13 cellular contexts compared by ENCODE assay signal in the genomic region with DNA sequence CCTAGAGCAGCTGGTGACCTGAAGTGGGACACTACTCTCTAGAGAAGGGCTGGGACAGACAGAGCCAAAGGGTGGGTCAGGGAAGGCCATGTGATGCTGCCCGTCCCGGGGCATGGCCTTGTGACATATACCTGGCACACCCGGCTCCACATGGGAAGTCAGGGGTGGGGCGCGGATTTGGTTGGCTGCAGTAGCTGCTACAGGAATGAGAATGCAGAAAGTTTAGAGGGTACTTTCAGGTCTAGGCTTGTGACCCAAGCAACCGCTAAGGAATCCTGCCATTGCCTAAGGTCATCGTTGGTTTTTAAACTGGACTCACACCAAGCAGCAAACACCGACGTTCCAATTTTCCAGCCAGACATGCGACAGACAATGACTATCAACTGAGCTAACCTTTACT. TPM values are rescaled to one million over a fixed set of nuclear protein-coding genes. Genes with fewer than 3 reads are reported as not detected.
DNase-seq lines count a peak whose midpoint lies in the region; ATAC-seq and TF ChIP-seq lines count a peak whose summit lies in the region.
"Had no signal": no experiment of that assay in that cellular context is flagged by ENCODE, and none has a peak within 500 bp of the region (broad histone marks: within the 10 kb centered on the region; RNA-seq: fewer than 3 reads in every experiment).

No MANE protein-coding gene starts in this region.

- intact Hi-C loops in CD4-positive, alpha-beta T cell (cut with DNase I, micrococcal nuclease), result loop anchor here in 1 of 2 experiments (2.0 kb wide), 2 partner anchors 16 to 24 kb away; no protein-coding TSS in a partner anchor
- intact Hi-C loops in esophagus muscularis mucosa (cut with DNase I), result no loop called here

- no peak overlapping the region for H2AFZ ChIP-seq in OCI-LY1 (ENCODE audit: low read length)

- no peak for TF ChIP-seq CTCF in CD4-positive, alpha-beta T cell (IDR thresholded peaks at IDR 0.05)
- no peak for TF ChIP-seq CTCF in OCI-LY1 (IDR thresholded peaks at IDR 0.05; ENCODE audit: low read length)
- TF ChIP-seq CTCF in esophagus muscularis mucosa (IDR thresholded peaks at IDR 0.05), result no peak

- no peaks in the 10 kb centered on the region for H3K36me3 Mint-ChIP-seq in CD4-positive, alpha-beta T cell (ENCODE audit: low read depth)

- H3K27me3 Mint-ChIP-seq in CD4-positive, alpha-beta T cell, result no peaks in the 10 kb centered on the region

- no peak overlapping the region for H3K4me3 Mint-ChIP-seq in CD4-positive, alpha-beta T cell
- H3K4me3 Mint-ChIP-seq: activated B cell treated with CpG ODN at 0.5 μM for 24 hours had no signal

- H3K4me3 ChIP-seq in OCI-LY1 (ENCODE audit: low read depth, low read length, poor library complexity, severe bottlenecking) (no peak overlapping the region), esophagus muscularis mucosa (no peak overlapping the region), skeletal muscle tissue (ENCODE audit: low read length in 3 of 3) (no peak overlapping the region)
- H3K4me3 ChIP-seq: adrenal gland, upper lobe of right lung had no signal

- CTCF ChIA-PET in CD4-positive, alpha-beta T cell (lab: Charles Lee), result no interaction called here

- H3K9me3 Mint-ChIP-seq in CD4-positive, alpha-beta T cell, result no peaks in the 10 kb centered on the region
- H3K9me3 Mint-ChIP-seq: activated B cell treated with CpG ODN at 0.5 μM for 24 hours had no signal

- peaks cover 54% of the 10 kb centered on the region for H3K4me1 Mint-ChIP-seq in CD4-positive, alpha-beta T cell (ENCODE audit: low read depth)

- H3K9ac ChIP-seq in OCI-LY1 (ENCODE audit: low read length) (no peak overlapping the region), skeletal muscle tissue (ENCODE audit: low read depth in 1 of 3, low read length in 3 of 3) (no peak overlapping the region)

- H3K9me3 ChIP-seq in CD4-positive, alpha-beta T cell (ENCODE audit: control insufficient read depth, low read length), result no peaks in the 10 kb centered on the region
- no peaks in the 10 kb centered on the region for H3K9me3 ChIP-seq in OCI-LY1 (ENCODE audit: low read length)
- no peaks in the 10 kb centered on the region for H3K9me3 ChIP-seq in esophagus muscularis mucosa
- H3K9me3 ChIP-seq in skeletal muscle tissue (ENCODE audit: control insufficient read depth in 3 of 3, low read length in 3 of 3), result no peaks in the 10 kb centered on the region
- H3K9me3 ChIP-seq: adrenal gland, upper lobe of right lung had no signal

- H3F3A ChIP-seq in OCI-LY1 (ENCODE audit: insufficient read depth, low read length), result no peaks in the 10 kb centered on the region

- TF ChIP-seq POLR2A in esophagus muscularis mucosa (IDR thresholded peaks at IDR 0.05; ENCODE audit: low read depth), result no peak

- no peaks in the 10 kb centered on the region for H3K9me2 ChIP-seq in OCI-LY1 (ENCODE audit: low read depth, low read length)

- H3K27ac Mint-ChIP-seq in CD4-positive, alpha-beta T cell, result peak overlapping the region; percentile 91
- H3K27ac Mint-ChIP-seq: activated B cell treated with CpG ODN at 0.5 μM for 24 hours had no signal

- H4K20me1 ChIP-seq in OCI-LY1 (ENCODE audit: insufficient read depth, low read length), result no peaks in the 10 kb centered on the region

- H3K79me2 ChIP-seq in OCI-LY1 (ENCODE audit: insufficient read depth, low read length), result no peaks in the 10 kb centered on the region

- no peak for DNase-seq in CD4-positive, alpha-beta T cell
- DNase-seq in esophagus muscularis mucosa (ENCODE audit: extremely low spot score), result no peak
- no peak for DNase-seq in stimulated activated CD4-positive, alpha-beta T cell treated with anti-CD3 and anti-CD28 coated beads, Interleukin-12 subunit alpha, Interleukin-12 subunit beta, amount 100 ng/mL, for 4 hours
- DNase-seq in putamen (ENCODE audit: low spot score), result no peak
- DNase-seq: activated B cell treated with CpG ODN at 0.5 μM for 24 hours, adrenal gland, EL, NCI-H446 treated with DMSO at 0.1 percent for 48 hours, PC-3, upper lobe of right lung had no signal

- peaks cover 27% of the 10 kb centered on the region for H3K4me1 ChIP-seq in OCI-LY1 (ENCODE audit: insufficient read depth, low read length, severe bottlenecking)
- H3K4me1 ChIP-seq in esophagus muscularis mucosa, result peaks cover 0 to 24% (median 12%) of the 10 kb centered on the region in 4 donors
- peaks cover 4 to 18% (median 16%) of the 10 kb centered on the region in 3 donors for H3K4me1 ChIP-seq in skeletal muscle tissue (ENCODE audit: control insufficient read depth in 3 of 3, insufficient read depth in 3 of 3, low read length in 3 of 3)

- TF ChIP-seq EP300 in esophagus muscularis mucosa (IDR thresholded peaks at IDR 0.05), result no peak

- no peak overlapping the region for H3K27ac ChIP-seq in CD4-positive, alpha-beta T cell (ENCODE audit: low read depth, low read length)
- H3K27ac ChIP-seq in OCI-LY1 (ENCODE audit: low read depth, low read length, poor library complexity, severe bottlenecking) (peak overlapping the region; percentile 52), esophagus muscularis mucosa (replicated peaks in 1 of 4) (peak overlapping the region; percentile 62 to 69 (median 66)), skeletal muscle tissue (ENCODE audit: low read depth, low read length) (peak overlapping the region; percentile 81)

- no peak for ATAC-seq in CD4-positive, alpha-beta T cell (ENCODE audit: poor library complexity)
- ATAC-seq in HG03442 (IDR thresholded peaks at IDR 0.05; ENCODE audit: unreplicated experiment), result no peak
- ATAC-seq: PC-3 had no signal

- WGBS in esophagus muscularis mucosa, result 82% methylated on average over 10 of the region's 10 CpGs

- H3K36me3 ChIP-seq in OCI-LY1 (ENCODE audit: insufficient read depth, low read length) (peaks cover 8% of the 10 kb centered on the region; the same call in 1 of the 2 replicates), esophagus muscularis mucosa (peaks cover 0 to 33% (median 2%) of the 10 kb centered on the region in 4 donors), skeletal muscle tissue (ENCODE audit: control insufficient read depth in 3 of 3, insufficient read depth in 3 of 3, low read length in 3 of 3) (peaks cover 0 to 3% (median 2%) of the 10 kb centered on the region in 3 donors)
- H3K36me3 ChIP-seq: adrenal gland, upper lobe of right lung had no signal

- no peak overlapping the region for H3K4me2 ChIP-seq in OCI-LY1 (ENCODE audit: low read length)

- POLR2A ChIA-PET in CD4-positive, alpha-beta T cell (lab: Charles Lee), result interaction anchor here (0.6 to 4.2 kb wide), 6 partner anchors 15 to 195 kb away, joined by 3 to 132 read pairs (median 10); partner anchors contain the start of gene RCBTB2

- H3K27me3 ChIP-seq in CD4-positive, alpha-beta T cell (ENCODE audit: control insufficient read depth, insufficient read depth, low read length), result no peaks in the 10 kb centered on the region
- H3K27me3 ChIP-seq in OCI-LY1 (ENCODE audit: insufficient read depth, low read length) (no peaks in the 10 kb centered on the region), esophagus muscularis mucosa (no peaks in the 10 kb centered on the region), skeletal muscle tissue (ENCODE audit: control insufficient read depth in 3 of 3, insufficient read depth in 3 of 3, low read length in 3 of 3) (no peaks in the 10 kb centered on the region)
- H3K27me3 ChIP-seq: adrenal gland, upper lobe of right lung had no signal

RNA-seq across cellular contexts. Expression of gene RCBTB2, which starts 25.9 kb away (rescaled TPM):
- total RNA-seq in CD4-positive, alpha-beta T cell, result 1 to 10 TPM; 6.1 to 6.5 TPM
- total RNA-seq in esophagus muscularis mucosa (10 to 100 TPM; 10.1 to 14.5 (median 11.0) TPM), skeletal muscle tissue (18.3 TPM)
